8 cellular contexts compared by ENCODE assay signal in genomic region chr19:42108527-42109389, GRCh38. TPM values are rescaled to one million over a fixed set of nuclear protein-coding genes. Genes with fewer than 3 reads are reported as not detected.
DNase-seq lines count a peak whose midpoint lies in the region; ATAC-seq and TF ChIP-seq lines count a peak whose summit lies in the region.

No MANE protein-coding gene starts in this region.

- H3K27ac ChIP-seq in SK-N-SH (ENCODE audit: low read depth in 2 of 2, low read length in 1 of 2) = no peak overlapping the region

- TF ChIP-seq EP300 in SK-N-SH (IDR thresholded peaks at IDR 0.05; ENCODE audit: borderline replicate concordance in 1 of 2, low read depth in 1 of 2, low read length in 1 of 2) = no peak

- H3K4me1 ChIP-seq in SK-N-SH (ENCODE audit: control insufficient read depth in 1 of 2, insufficient read depth in 2 of 2, low read depth in 1 of 2, low read length in 1 of 2) = peaks cover 0 to 31% of the 10 kb centered on the region in 2 experiments; a peak in 3 of 4 replicates

- peak overlapping the region in 1 of 2 experiments; percentile 34; a peak in 1 of 4 replicates for H3K4me3 ChIP-seq in SK-N-SH (ENCODE audit: low read depth in 2 of 2, low read length in 1 of 2)

- ATAC-seq in Right ventricle myocardium superior (ENCODE audit: poor library complexity) (peak; percentile 87), GM21360 (IDR thresholded peaks at IDR 0.05; ENCODE audit: unreplicated experiment) (no peak)

- no peaks in the 10 kb centered on the region for H3K36me3 ChIP-seq in SK-N-SH (replicated peaks in 1 of 2; ENCODE audit: control insufficient read depth in 1 of 2, insufficient read depth in 2 of 2, low read length in 1 of 2)

- no peaks in the 10 kb centered on the region for H3K27me3 Mint-ChIP-seq in activated naive CD4-positive, alpha-beta T cell treated with anti-CD3 and anti-CD28 coated beads, Interleukin-2, amount 50 U/mL, for 24 hours

- peaks cover 55% of the 10 kb centered on the region for H3K4me1 Mint-ChIP-seq in activated naive CD4-positive, alpha-beta T cell treated with anti-CD3 and anti-CD28 coated beads, Interleukin-2, amount 50 U/mL, for 24 hours

- no peaks in the 10 kb centered on the region for H3K9me3 Mint-ChIP-seq in activated naive CD4-positive, alpha-beta T cell treated with anti-CD3 and anti-CD28 coated beads, Interleukin-2, amount 50 U/mL, for 24 hours

- H3K27me3 ChIP-seq in SK-N-SH (ENCODE audit: insufficient read depth) = no peaks in the 10 kb centered on the region

- peak; percentile 73 for DNase-seq in DMS114 treated with DMSO at 0.1 percent for 48 hours (lab: John Stamatoyannopoulos, UW; ENCODE audit: unreplicated experiment)
- peak; percentile 40 for DNase-seq in GOT3 (lab: John Stamatoyannopoulos, UW)
- peak; percentile 78 for DNase-seq in NCI-H1105 (lab: John Stamatoyannopoulos, UW)
- peak; percentile 91 for DNase-seq in SK-N-SH
- DNase-seq in Right ventricle myocardium superior = peak; percentile 85
- peak; percentile 45 for DNase-seq in putamen (ENCODE audit: low spot score)

- H3K4me2 ChIP-seq in SK-N-SH = no peak overlapping the region

- H3K9me3 ChIP-seq in SK-N-SH = no peaks in the 10 kb centered on the region

- intact Hi-C loops in Right ventricle myocardium superior (cut with DNase I) = no loop called here

- H3K9me2 ChIP-seq in SK-N-SH = no peaks in the 10 kb centered on the region

- H3F3A ChIP-seq in SK-N-SH (replicated peaks; ENCODE audit: insufficient read depth) = peaks cover 34% of the 10 kb centered on the region

- no peak overlapping the region for H3K9ac ChIP-seq in SK-N-SH

- POLR2A ChIA-PET in SK-N-SH (lab: Yijun Ruan, JAX) = no interaction called here

- H3K79me2 ChIP-seq in SK-N-SH (ENCODE audit: insufficient read depth) = no peaks in the 10 kb centered on the region

- H3K4me3 Mint-ChIP-seq in activated naive CD4-positive, alpha-beta T cell treated with anti-CD3 and anti-CD28 coated beads, Interleukin-2, amount 50 U/mL, for 24 hours = no peak overlapping the region

- 36% methylated on average over 13 of the region's 16 CpGs for WGBS in SK-N-SH (ENCODE audit: low lambda C conversion rate)

- CTCF ChIA-PET in SK-N-SH (lab: Yijun Ruan, JAX) = interaction anchor here (0.6 to 7.3 kb wide), 60 partner anchors 10 to 293 kb away, joined by 3 to 116 read pairs (median 4); partner anchors contain the start of genes GSK3A, POU2F2 and ZNF574

- peak overlapping the region; percentile 5 for H3K27ac Mint-ChIP-seq in activated naive CD4-positive, alpha-beta T cell treated with anti-CD3 and anti-CD28 coated beads, Interleukin-2, amount 50 U/mL, for 24 hours

- no peak overlapping the region; the same call in 1 of the 2 replicates for H2AFZ ChIP-seq in SK-N-SH (ENCODE audit: low read depth)

- TF ChIP-seq CTCF in SK-N-SH (IDR thresholded peaks at IDR 0.05) = peak; percentile 100

- H4K20me1 ChIP-seq in SK-N-SH (ENCODE audit: insufficient read depth) = no peaks in the 10 kb centered on the region

- TF ChIP-seq RAD21 in SK-N-SH (IDR thresholded peaks at IDR 0.05; ENCODE audit: low read length) = peak; percentile 100

- peaks cover 21% of the 10 kb centered on the region for H3K36me3 Mint-ChIP-seq in activated naive CD4-positive, alpha-beta T cell treated with anti-CD3 and anti-CD28 coated beads, Interleukin-2, amount 50 U/mL, for 24 hours

TF ChIP-seq in SK-N-SH, 30 proteins besides CTCF, POLR2A, EP300 and RAD21 (continues in another document):
- TF ChIP-seq CHD2 (IDR thresholded peaks at IDR 0.05; ENCODE audit: low read length, partially characterized antibody) (peak; percentile 65), IRF3 (IDR thresholded peaks at IDR 0.05; ENCODE audit: low read depth, low read length) (no peak), REST (IDR thresholded peaks at IDR 0.05; ENCODE audit: low read depth, low read length) (peak; percentile 29; the same call in 1 of the 2 replicates), GABPA (IDR thresholded peaks at IDR 0.05; ENCODE audit: low read depth) (no peak), NFIC (IDR thresholded peaks at IDR 0.05; ENCODE audit: borderline replicate concordance) (no peak), MEF2A (IDR thresholded peaks at IDR 0.05; ENCODE audit: borderline replicate concordance, low read depth) (no peak), MXI1 (IDR thresholded peaks at IDR 0.05; ENCODE audit: low read depth, low read length) (peak; percentile 41; the same call in 1 of the 2 replicates), FOSL2 (IDR thresholded peaks at IDR 0.05; ENCODE audit: borderline replicate concordance, low read depth) (no peak), JUND (IDR thresholded peaks at IDR 0.05) (no peak), USF2 (IDR thresholded peaks at IDR 0.05; ENCODE audit: borderline replicate concordance, low read depth, low read length) (no peak), USF1 (IDR thresholded peaks at IDR 0.05; ENCODE audit: borderline replicate concordance, low read depth) (no peak), TEAD4 (IDR thresholded peaks at IDR 0.05; ENCODE audit: borderline replicate concordance, insufficient read depth) (no peak), YY1 (IDR thresholded peaks at IDR 0.05; ENCODE audit: low read depth) (no peak), MAX (IDR thresholded peaks at IDR 0.05; ENCODE audit: low read depth) (no peak), FOXM1 (IDR thresholded peaks at IDR 0.05; ENCODE audit: low read depth) (0 out of 2 replicates have a peak, but pooled peaks have one; percentile 24), NRF1 (IDR thresholded peaks at IDR 0.05; ENCODE audit: low read depth, low read length) (no peak), POLR2AphosphoS5 (IDR thresholded peaks at IDR 0.05; ENCODE audit: low read depth, low read length) (no peak), SMC3 (IDR thresholded peaks at IDR 0.05; ENCODE audit: low read depth, low read length) (peak; percentile 99)

RNA-seq across cellular contexts. Expression of gene POU2F2, which starts 23.5 kb away (rescaled TPM):
- 0.15 and 0.49 TPM in 2 replicates for polyA plus RNA-seq in SK-N-SH (2012; rRNA removed)
- polyA plus RNA-seq in SK-N-SH (2012; cell fraction: cytosol; rRNA removed) = 0.18 and 0.29 TPM in 2 replicates
- 0.89 and 0.94 TPM in 2 replicates for polyA plus RNA-seq in SK-N-SH (2012; cell fraction: nucleus; rRNA removed)
- 0.91 TPM for total RNA-seq in Right ventricle myocardium superior

RNA-seq across cellular contexts. Expression of gene ZNF574, which starts 32.8 kb away (rescaled TPM):
- 6.9 and 8.5 TPM in 2 replicates for polyA plus RNA-seq in SK-N-SH (2012; rRNA removed)
- 2.4 and 4.9 TPM in 2 replicates for polyA plus RNA-seq in SK-N-SH (2012; cell fraction: cytosol; rRNA removed)
- 6.9 and 7.4 TPM in 2 replicates for polyA plus RNA-seq in SK-N-SH (2012; cell fraction: nucleus; rRNA removed)
- 8.4 TPM for total RNA-seq in Right ventricle myocardium superior

RNA-seq across cellular contexts. Expression of gene GRIK5, which starts 38.8 kb away (rescaled TPM):
- polyA plus RNA-seq in SK-N-SH (2012; rRNA removed) = 0.71 and 2.4 TPM in 2 replicates
- 0.85 and 1.7 TPM in 2 replicates for polyA plus RNA-seq in SK-N-SH (2012; cell fraction: cytosol; rRNA removed)
- 3.7 and 4.4 TPM in 2 replicates for polyA plus RNA-seq in SK-N-SH (2012; cell fraction: nucleus; rRNA removed)
- 4.0 TPM for total RNA-seq in Right ventricle myocardium superior

Comparison
In these comparisons a context has a peak if more than half of its experiments do, and no peak if none do; other contexts are left out.
1. DNase-seq: peak in every context shown above with its lines; median percentile 91 in SK-N-SH; 85 in Right ventricle myocardium superior; 78 in NCI-H1105; 73 in DMS114 treated with DMSO at 0.1 percent for 48 hours; 45 in putamen; 40 in GOT3.